1 cellular context compared by ENCODE assay signal in the genomic region with DNA sequence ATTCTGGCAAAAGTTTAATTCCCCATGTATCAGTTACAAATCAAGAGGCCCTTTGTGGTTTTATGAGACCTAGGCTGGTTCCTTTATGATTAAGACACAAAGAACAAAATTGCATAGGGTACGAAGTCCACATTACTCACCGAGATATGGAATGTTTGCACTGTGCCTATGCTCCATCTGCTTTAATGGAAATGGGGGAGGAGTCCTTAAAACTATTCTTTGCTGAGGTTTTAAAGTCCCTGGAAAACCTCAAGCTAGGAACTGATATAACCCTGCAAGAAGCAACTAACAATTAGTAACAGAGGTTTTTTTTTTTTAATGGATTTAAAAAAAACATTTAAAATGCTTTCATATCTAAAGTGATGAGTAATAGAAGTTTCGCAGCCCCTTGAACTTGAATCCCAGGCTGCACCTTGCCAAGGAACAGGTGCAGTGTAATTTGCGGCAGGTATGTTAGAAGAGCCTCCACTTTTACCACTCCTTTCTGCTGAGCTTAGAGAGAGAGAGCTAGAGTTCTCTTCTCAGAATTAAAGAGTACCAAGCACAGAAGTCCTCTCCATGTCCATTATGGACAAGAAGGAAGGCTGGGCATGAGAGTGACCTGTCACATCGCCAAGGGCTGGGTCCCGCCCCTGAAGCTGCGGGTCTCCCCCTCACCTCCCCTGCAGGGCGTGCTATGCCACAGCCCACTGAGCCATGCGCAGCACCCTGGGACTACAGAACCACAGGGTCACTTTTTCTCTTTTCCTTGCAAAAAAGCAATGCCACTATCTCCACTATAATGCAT.
TF ChIP-seq lines count a peak whose summit lies in the region.

No MANE protein-coding gene starts in this region.

TF ChIP-seq in HEK293, 187 proteins besides CTCF, POLR2A, EP300 and RAD21 (continued from another document and continues in another):
- TF ChIP-seq, protein P1, sequence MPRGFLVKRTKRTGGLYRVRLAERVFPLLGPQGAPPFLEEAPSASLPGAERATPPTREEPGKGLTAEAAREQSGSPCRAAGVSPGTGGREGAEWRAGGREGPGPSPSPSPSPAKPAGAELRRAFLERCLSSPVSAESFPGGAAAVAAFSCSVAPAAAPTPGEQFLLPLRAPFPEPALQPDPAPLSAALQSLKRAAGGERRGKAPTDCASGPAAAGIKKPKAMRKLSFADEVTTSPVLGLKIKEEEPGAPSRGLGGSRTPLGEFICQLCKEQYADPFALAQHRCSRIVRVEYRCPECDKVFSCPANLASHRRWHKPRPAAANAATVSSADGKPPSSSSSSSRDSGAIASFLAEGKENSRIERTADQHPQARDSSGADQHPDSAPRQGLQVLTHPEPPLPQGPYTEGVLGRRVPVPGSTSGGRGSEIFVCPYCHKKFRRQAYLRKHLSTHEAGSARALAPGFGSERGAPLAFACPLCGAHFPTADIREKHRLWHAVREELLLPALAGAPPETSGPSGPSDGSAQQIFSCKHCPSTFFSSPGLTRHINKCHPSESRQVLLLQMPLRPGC (tag by site-specific recombination; IDR thresholded peaks at IDR 0.05): no peak
- TF ChIP-seq ZNF221 (tag by site-specific recombination; IDR thresholded peaks at IDR 0.05; ENCODE audit: borderline replicate concordance): no peak
- TF ChIP-seq ZFHX2 (tag by site-specific recombination; conservative IDR thresholded peaks at IDR 0.05): no peak
- 0 out of 2 replicates have a peak, but pooled peaks have one; percentile 13 for TF ChIP-seq ZNF341 (tag by site-specific recombination; IDR thresholded peaks at IDR 0.05; ENCODE audit: low read depth)
- TF ChIP-seq ZNF433 (tag by site-specific recombination; IDR thresholded peaks at IDR 0.05; ENCODE audit: low read depth): no peak
- no peak for TF ChIP-seq ZNF660 (tag by site-specific recombination; IDR thresholded peaks at IDR 0.05)
- no peak for TF ChIP-seq ZFP37 (tag by site-specific recombination; IDR thresholded peaks at IDR 0.05)
- TF ChIP-seq ZNF610 (tag by site-specific recombination; IDR thresholded peaks at IDR 0.05; ENCODE audit: borderline replicate concordance): no peak
- TF ChIP-seq ZNF223 (tag by site-specific recombination; IDR thresholded peaks at IDR 0.05): no peak
- peak; percentile 55 for TF ChIP-seq WT1 (tag by site-specific recombination; IDR thresholded peaks at IDR 0.05)
- TF ChIP-seq, protein P2, sequence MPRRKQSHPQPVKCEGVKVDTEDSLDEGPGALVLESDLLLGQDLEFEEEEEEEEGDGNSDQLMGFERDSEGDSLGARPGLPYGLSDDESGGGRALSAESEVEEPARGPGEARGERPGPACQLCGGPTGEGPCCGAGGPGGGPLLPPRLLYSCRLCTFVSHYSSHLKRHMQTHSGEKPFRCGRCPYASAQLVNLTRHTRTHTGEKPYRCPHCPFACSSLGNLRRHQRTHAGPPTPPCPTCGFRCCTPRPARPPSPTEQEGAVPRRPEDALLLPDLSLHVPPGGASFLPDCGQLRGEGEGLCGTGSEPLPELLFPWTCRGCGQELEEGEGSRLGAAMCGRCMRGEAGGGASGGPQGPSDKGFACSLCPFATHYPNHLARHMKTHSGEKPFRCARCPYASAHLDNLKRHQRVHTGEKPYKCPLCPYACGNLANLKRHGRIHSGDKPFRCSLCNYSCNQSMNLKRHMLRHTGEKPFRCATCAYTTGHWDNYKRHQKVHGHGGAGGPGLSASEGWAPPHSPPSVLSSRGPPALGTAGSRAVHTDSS (tag by site-specific recombination; IDR thresholded peaks at IDR 0.05): no peak
- TF ChIP-seq ZNF510 (tag by site-specific recombination; IDR thresholded peaks at IDR 0.05; ENCODE audit: insufficient replicate concordance): no peak
- no peak for TF ChIP-seq ZNF561 (tag by site-specific recombination; IDR thresholded peaks at IDR 0.05; ENCODE audit: borderline replicate concordance)
- TF ChIP-seq ZNF529 (tag by site-specific recombination; IDR thresholded peaks at IDR 0.05; ENCODE audit: insufficient replicate concordance): no peak
- TF ChIP-seq, protein P3, sequence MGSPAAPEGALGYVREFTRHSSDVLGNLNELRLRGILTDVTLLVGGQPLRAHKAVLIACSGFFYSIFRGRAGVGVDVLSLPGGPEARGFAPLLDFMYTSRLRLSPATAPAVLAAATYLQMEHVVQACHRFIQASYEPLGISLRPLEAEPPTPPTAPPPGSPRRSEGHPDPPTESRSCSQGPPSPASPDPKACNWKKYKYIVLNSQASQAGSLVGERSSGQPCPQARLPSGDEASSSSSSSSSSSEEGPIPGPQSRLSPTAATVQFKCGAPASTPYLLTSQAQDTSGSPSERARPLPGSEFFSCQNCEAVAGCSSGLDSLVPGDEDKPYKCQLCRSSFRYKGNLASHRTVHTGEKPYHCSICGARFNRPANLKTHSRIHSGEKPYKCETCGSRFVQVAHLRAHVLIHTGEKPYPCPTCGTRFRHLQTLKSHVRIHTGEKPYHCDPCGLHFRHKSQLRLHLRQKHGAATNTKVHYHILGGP (tag by site-specific recombination; IDR thresholded peaks at IDR 0.05): no peak
- TF ChIP-seq ZBTB48 (tag by site-specific recombination; IDR thresholded peaks at IDR 0.05): no peak
- TF ChIP-seq SALL2 (tag by site-specific recombination; IDR thresholded peaks at IDR 0.05; ENCODE audit: borderline replicate concordance): no peak
- no peak for TF ChIP-seq ZNF302 (tag by site-specific recombination; IDR thresholded peaks at IDR 0.05; ENCODE audit: low read depth)
- no peak for TF ChIP-seq ZNF19 (tag by site-specific recombination; IDR thresholded peaks at IDR 0.05; ENCODE audit: low read depth)
- no peak for TF ChIP-seq GLIS1 (tag by site-specific recombination; IDR thresholded peaks at IDR 0.05)
- no peak for TF ChIP-seq KLF7 (tag by site-specific recombination; IDR thresholded peaks at IDR 0.05; ENCODE audit: borderline replicate concordance)
- no peak for TF ChIP-seq KLF1 (tag by site-specific recombination; IDR thresholded peaks at IDR 0.05)
- TF ChIP-seq, protein P4, sequence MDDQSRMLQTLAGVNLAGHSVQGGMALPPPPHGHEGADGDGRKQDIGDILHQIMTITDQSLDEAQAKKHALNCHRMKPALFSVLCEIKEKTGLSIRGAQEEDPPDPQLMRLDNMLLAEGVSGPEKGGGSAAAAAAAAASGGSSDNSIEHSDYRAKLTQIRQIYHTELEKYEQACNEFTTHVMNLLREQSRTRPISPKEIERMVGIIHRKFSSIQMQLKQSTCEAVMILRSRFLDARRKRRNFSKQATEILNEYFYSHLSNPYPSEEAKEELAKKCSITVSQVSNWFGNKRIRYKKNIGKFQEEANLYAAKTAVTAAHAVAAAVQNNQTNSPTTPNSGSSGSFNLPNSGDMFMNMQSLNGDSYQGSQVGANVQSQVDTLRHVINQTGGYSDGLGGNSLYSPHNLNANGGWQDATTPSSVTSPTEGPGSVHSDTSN (CRISPR knock-in tag; IDR thresholded peaks at IDR 0.05): no peak
- peak; percentile 35; the same call in 1 of the 2 replicates for TF ChIP-seq ZBTB17 (tag by site-specific recombination; IDR thresholded peaks at IDR 0.05)
- no peak for TF ChIP-seq ZNF626 (tag by site-specific recombination; IDR thresholded peaks at IDR 0.05)
- TF ChIP-seq, protein P5, sequence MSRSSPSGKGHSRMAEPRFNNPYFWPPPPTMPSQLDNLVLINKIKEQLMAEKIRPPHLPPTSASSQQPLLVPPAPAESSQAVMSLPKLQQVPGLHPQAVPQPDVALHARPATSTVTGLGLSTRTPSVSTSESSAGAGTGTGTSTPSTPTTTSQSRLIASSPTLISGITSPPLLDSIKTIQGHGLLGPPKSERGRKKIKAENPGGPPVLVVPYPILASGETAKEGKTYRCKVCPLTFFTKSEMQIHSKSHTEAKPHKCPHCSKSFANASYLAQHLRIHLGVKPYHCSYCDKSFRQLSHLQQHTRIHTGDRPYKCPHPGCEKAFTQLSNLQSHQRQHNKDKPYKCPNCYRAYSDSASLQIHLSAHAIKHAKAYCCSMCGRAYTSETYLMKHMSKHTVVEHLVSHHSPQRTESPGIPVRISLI (tag by site-specific recombination; IDR thresholded peaks at IDR 0.05): no peak
- no peak for TF ChIP-seq ZFP41 (tag by site-specific recombination; IDR thresholded peaks at IDR 0.05; ENCODE audit: borderline replicate concordance)
- TF ChIP-seq, protein P6, sequence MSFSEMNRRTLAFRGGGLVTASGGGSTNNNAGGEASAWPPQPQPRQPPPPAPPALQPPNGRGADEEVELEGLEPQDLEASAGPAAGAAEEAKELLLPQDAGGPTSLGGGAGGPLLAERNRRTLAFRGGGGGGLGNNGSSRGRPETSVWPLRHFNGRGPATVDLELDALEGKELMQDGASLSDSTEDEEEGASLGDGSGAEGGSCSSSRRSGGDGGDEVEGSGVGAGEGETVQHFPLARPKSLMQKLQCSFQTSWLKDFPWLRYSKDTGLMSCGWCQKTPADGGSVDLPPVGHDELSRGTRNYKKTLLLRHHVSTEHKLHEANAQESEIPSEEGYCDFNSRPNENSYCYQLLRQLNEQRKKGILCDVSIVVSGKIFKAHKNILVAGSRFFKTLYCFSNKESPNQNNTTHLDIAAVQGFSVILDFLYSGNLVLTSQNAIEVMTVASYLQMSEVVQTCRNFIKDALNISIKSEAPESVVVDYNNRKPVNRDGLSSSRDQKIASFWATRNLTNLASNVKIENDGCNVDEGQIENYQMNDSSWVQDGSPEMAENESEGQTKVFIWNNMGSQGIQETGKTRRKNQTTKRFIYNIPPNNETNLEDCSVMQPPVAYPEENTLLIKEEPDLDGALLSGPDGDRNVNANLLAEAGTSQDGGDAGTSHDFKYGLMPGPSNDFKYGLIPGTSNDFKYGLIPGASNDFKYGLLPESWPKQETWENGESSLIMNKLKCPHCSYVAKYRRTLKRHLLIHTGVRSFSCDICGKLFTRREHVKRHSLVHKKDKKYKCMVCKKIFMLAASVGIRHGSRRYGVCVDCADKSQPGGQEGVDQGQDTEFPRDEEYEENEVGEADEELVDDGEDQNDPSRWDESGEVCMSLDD (tag by site-specific recombination; IDR thresholded peaks at IDR 0.05): no peak
- no peak for TF ChIP-seq BCL11B (tag by site-specific recombination; IDR thresholded peaks at IDR 0.05; ENCODE audit: low read depth)
- TF ChIP-seq, protein P7, sequence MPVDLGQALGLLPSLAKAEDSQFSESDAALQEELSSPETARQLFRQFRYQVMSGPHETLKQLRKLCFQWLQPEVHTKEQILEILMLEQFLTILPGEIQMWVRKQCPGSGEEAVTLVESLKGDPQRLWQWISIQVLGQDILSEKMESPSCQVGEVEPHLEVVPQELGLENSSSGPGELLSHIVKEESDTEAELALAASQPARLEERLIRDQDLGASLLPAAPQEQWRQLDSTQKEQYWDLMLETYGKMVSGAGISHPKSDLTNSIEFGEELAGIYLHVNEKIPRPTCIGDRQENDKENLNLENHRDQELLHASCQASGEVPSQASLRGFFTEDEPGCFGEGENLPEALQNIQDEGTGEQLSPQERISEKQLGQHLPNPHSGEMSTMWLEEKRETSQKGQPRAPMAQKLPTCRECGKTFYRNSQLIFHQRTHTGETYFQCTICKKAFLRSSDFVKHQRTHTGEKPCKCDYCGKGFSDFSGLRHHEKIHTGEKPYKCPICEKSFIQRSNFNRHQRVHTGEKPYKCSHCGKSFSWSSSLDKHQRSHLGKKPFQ (tag by site-specific recombination; IDR thresholded peaks at IDR 0.05): 0 out of 2 replicates have a peak, but pooled peaks have one; percentile 12
- no peak for TF ChIP-seq EGR2 (tag by site-specific recombination; IDR thresholded peaks at IDR 0.05; ENCODE audit: low read depth)
- peak; percentile 91 for TF ChIP-seq ZNF664 (tag by site-specific recombination; IDR thresholded peaks at IDR 0.05)
- TF ChIP-seq ZNF239 (tag by site-specific recombination; IDR thresholded peaks at IDR 0.05): no peak
- TF ChIP-seq ZNF266 (tag by site-specific recombination; IDR thresholded peaks at IDR 0.05; ENCODE audit: low read depth): no peak
- TF ChIP-seq SCRT2 (tag by site-specific recombination; IDR thresholded peaks at IDR 0.05): no peak
- TF ChIP-seq ZNF426 (tag by site-specific recombination; IDR thresholded peaks at IDR 0.05): no peak
- TF ChIP-seq, protein P8, sequence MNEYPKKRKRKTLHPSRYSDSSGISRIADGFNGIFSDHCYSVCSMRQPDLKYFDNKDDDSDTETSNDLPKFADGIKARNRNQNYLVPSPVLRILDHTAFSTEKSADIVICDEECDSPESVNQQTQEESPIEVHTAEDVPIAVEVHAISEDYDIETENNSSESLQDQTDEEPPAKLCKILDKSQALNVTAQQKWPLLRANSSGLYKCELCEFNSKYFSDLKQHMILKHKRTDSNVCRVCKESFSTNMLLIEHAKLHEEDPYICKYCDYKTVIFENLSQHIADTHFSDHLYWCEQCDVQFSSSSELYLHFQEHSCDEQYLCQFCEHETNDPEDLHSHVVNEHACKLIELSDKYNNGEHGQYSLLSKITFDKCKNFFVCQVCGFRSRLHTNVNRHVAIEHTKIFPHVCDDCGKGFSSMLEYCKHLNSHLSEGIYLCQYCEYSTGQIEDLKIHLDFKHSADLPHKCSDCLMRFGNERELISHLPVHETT (tag by site-specific recombination; IDR thresholded peaks at IDR 0.05): no peak
- no peak for TF ChIP-seq ZNF248 (tag by site-specific recombination; IDR thresholded peaks at IDR 0.05)
- TF ChIP-seq ZNF473 (tag by site-specific recombination; IDR thresholded peaks at IDR 0.05): no peak
- no peak for TF ChIP-seq ZBTB20 (tag by site-specific recombination; IDR thresholded peaks at IDR 0.05)
- TF ChIP-seq, protein P9, sequence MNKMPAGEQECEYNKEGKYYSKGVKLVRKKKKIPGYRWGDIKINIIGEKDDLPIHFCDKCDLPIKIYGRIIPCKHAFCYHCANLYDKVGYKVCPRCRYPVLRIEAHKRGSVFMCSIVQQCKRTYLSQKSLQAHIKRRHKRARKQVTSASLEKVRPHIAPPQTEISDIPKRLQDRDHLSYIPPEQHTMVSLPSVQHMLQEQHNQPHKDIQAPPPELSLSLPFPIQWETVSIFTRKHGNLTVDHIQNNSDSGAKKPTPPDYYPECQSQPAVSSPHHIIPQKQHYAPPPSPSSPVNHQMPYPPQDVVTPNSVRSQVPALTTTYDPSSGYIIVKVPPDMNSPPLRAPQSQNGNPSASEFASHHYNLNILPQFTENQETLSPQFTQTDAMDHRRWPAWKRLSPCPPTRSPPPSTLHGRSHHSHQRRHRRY (tag by site-specific recombination; IDR thresholded peaks at IDR 0.05): no peak
- TF ChIP-seq TCF7L2 (IDR thresholded peaks at IDR 0.05; ENCODE audit: borderline replicate concordance, low read depth, low read length): no peak
- no peak for TF ChIP-seq GFI1B (tag by site-specific recombination; IDR thresholded peaks at IDR 0.05)
